ENCODE assay signal across 29 cellular contexts in genomic region chr12:43126652-43127051, GRCh38.
"Had no signal": no experiment of that assay in that cellular context is flagged by ENCODE, and none has a peak within 500 bp of the region (broad histone marks: within the 10 kb centered on the region; RNA-seq: fewer than 3 reads in every experiment).

No MANE protein-coding gene starts in this region.

- DNase-seq: colonic mucosa; cortex of kidney; dermis blood vessel endothelial cell; dorsolateral prefrontal cortex; effector CD4-positive, alpha-beta T cell; effector CD8-positive, alpha-beta T cell; effector memory CD4-positive, alpha-beta T cell; effector memory CD8-positive, alpha-beta T cell; endodermal cell; erythroblast; esophagus squamous epithelium; foreskin fibroblast; foreskin keratinocyte; foreskin melanocyte; gastrocnemius medialis; glutamatergic neuron; head of caudate nucleus; heart left ventricle; heart right ventricle had no signal

- H3K9me3 Mint-ChIP-seq: endodermal cell had no signal

- H3K4me1 ChIP-seq: colonic mucosa, esophagus muscularis mucosa, esophagus squamous epithelium, foreskin keratinocyte, gastrocnemius medialis, gastroesophageal sphincter, heart left ventricle, heart right ventricle had no signal

- H3K27ac ChIP-seq: colonic mucosa, coronary artery, dorsolateral prefrontal cortex, epithelial cell of prostate, esophagus muscularis mucosa, esophagus squamous epithelium, foreskin keratinocyte, gastrocnemius medialis, gastroesophageal sphincter, heart left ventricle, heart right ventricle had no signal

- H3K27me3 ChIP-seq: colonic mucosa, esophagus muscularis mucosa, esophagus squamous epithelium, foreskin keratinocyte, gastrocnemius medialis, gastroesophageal sphincter, heart left ventricle, heart right ventricle had no signal

- H3K27me3 Mint-ChIP-seq: effector memory CD8-positive, alpha-beta T cell had no signal

- FAIRE-seq: colon, endometrium, endothelial cell of umbilical vein, frontal cortex had no signal

- H3K9me3 ChIP-seq: colonic mucosa, esophagus muscularis mucosa, esophagus squamous epithelium, gastrocnemius medialis, gastroesophageal sphincter, heart left ventricle, heart right ventricle had no signal

- H3K36me3 ChIP-seq: colonic mucosa, esophagus muscularis mucosa, esophagus squamous epithelium, gastrocnemius medialis, gastroesophageal sphincter, heart left ventricle, heart right ventricle had no signal

- H3K27ac Mint-ChIP-seq: dendritic cell treated with granulocyte-macrophage colony-stimulating factor and Interleukin-4, amounts not matched to agents 40 ng/mL and 50 ng/mL, for 4 days; effector memory CD8-positive, alpha-beta T cell; endodermal cell had no signal

- H3K4me3 Mint-ChIP-seq: dendritic cell treated with granulocyte-macrophage colony-stimulating factor and Interleukin-4, amounts not matched to agents 40 ng/mL and 50 ng/mL, for 4 days; effector memory CD8-positive, alpha-beta T cell; endodermal cell had no signal

- ATAC-seq: effector memory CD8-positive, alpha-beta T cell; esophagus mucosa; foreskin keratinocyte; gastrocnemius medialis; gastroesophageal sphincter; heart left ventricle; heart right ventricle had no signal

- H3K4me3 ChIP-seq: colonic mucosa, coronary artery, dorsolateral prefrontal cortex, esophagus muscularis mucosa, esophagus squamous epithelium, gastrocnemius medialis, gastroesophageal sphincter, heart left ventricle, heart right ventricle had no signal
